In the genomic region with DNA sequence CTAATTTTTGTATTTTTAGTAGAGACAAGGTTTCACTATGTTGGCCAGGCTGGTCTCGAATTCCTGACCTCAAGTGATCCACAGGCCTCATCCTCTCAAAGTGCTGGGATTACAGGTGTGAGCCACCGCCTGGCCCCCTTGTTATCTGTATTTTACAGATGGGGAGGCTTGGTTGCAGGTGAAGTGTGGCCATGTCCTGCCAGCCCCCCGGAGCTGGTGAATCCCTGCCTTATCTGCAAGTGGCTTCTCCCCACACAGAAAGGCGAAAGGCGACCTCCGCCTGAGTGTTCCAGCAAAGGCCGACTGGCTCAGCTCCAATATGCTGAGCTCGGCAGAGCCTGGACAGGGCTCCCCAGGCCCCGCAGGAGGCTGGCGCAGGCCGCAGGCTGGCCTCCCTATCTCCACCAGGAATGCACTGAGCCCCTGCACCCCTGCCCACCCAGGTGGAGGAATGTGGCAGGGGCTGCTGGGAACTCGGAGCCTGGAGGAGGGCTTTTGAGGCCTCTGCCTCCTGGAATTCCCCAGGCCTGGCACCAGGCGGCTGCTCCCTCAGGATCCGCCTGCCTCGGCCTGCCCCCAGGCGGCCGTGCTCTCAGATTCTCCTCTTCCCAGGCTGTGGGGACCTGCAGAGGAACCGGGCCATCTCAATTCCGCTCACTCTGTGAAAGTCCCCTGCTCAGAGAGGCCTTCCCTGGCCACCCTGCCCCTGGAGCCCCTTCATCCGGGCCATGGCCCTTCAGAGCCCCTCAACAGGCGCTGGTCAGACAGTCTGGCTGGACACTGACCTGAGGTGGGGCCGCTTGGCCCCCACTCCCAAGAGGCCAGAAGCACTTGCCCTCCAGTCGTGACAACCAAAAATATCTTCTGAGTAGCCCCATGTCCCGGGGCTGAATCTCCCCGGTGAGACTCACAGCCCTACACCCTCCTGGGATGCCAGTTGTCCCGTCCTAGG, we compare ENCODE assay signal across 9 cellular contexts. TPM values are rescaled to one million over a fixed set of nuclear protein-coding genes. Genes with fewer than 3 reads are reported as not detected.
DNase-seq lines count a peak whose midpoint lies in the region; ATAC-seq and TF ChIP-seq lines count a peak whose summit lies in the region.
"Had no signal": no experiment of that assay in that cellular context is flagged by ENCODE, and none has a peak within 500 bp of the region (broad histone marks: within the 10 kb centered on the region; RNA-seq: fewer than 3 reads in every experiment).

No MANE protein-coding gene starts in this region.

- H3K9me3 Mint-ChIP-seq in CD14-positive monocyte = peaks cover 0 to 6% (median 2%) of the 10 kb centered on the region in 7 donors

- 24 to 41% (median 40%) methylated on average over 12 to 26 of the region's 26 CpGs for WGBS in stomach, 5 donors

- DNase-seq in cardiac fibroblast (ENCODE audit: low read depth in 2 of 2) (peak in 1 of 2 donors; percentile 84), kidney epithelial cell (ENCODE audit: low read depth) (no peak), stomach (peak; percentile 66), SKM-1 (lab: John Stamatoyannopoulos, UW; ENCODE audit: unreplicated experiment) (no peak), CD14-positive monocyte (ENCODE audit: low spot score) (no peak), DMS79 treated with DMSO at 0.1 percent for 48 hours (lab: John Stamatoyannopoulos, UW) (no peak)

- H3K27me3 Mint-ChIP-seq in CD14-positive monocyte (ENCODE audit: low read depth in 3 of 3) = peaks cover 2 to 14% (median 5%) of the 10 kb centered on the region in 3 donors

- H3K4me3 ChIP-seq in HUES48 (ENCODE audit: low read depth, low read length) (no peak overlapping the region), cardiac fibroblast (replicated peaks in 1 of 2; ENCODE audit: low read depth in 2 of 2, low read length in 2 of 2) (no peak overlapping the region), kidney epithelial cell (ENCODE audit: low read depth, low read length) (no peak overlapping the region), stomach (no peak overlapping the region)

- H3K27me3 ChIP-seq in HUES48 (ENCODE audit: control insufficient read depth, insufficient read depth, low read length) (no peaks in the 10 kb centered on the region), kidney epithelial cell (ENCODE audit: control insufficient read depth, insufficient read depth, low read length) (no peaks in the 10 kb centered on the region), stomach (no peaks in the 10 kb centered on the region)

- no peak for ATAC-seq in GM18861 (IDR thresholded peaks at IDR 0.05; ENCODE audit: unreplicated experiment)

- H3K4me3 Mint-ChIP-seq in CD14-positive monocyte = no peak overlapping the region

- TF ChIP-seq CTCF in cardiac fibroblast (IDR thresholded peaks at IDR 0.05; ENCODE audit: low read depth, low read length) (peak; percentile 17), kidney epithelial cell (IDR thresholded peaks at IDR 0.05; ENCODE audit: insufficient read depth, low read length, poor library complexity, severe bottlenecking) (peak; percentile 68), stomach (IDR thresholded peaks at IDR 0.05) (peak in 5 of 7 experiments; percentile 34 to 70 (median 51)), CD14-positive monocyte (IDR thresholded peaks at IDR 0.05) (no peak)

- H3K36me3 Mint-ChIP-seq in CD14-positive monocyte = no peaks in the 10 kb centered on the region

- H3K36me3 ChIP-seq in HUES48 (ENCODE audit: control insufficient read depth, insufficient read depth, low read length) = no peaks in the 10 kb centered on the region
- H3K36me3 ChIP-seq in kidney epithelial cell (ENCODE audit: control insufficient read depth, insufficient read depth, low read length) = no peaks in the 10 kb centered on the region
- no peaks in the 10 kb centered on the region for H3K36me3 ChIP-seq in stomach

- no peaks in the 10 kb centered on the region for H3K9me3 ChIP-seq in HUES48 (ENCODE audit: control insufficient read depth, insufficient read depth, low read length)
- H3K9me3 ChIP-seq in stomach = no peaks in the 10 kb centered on the region

- no peak overlapping the region for H3K27ac Mint-ChIP-seq in CD14-positive monocyte

- TF ChIP-seq POLR2A in stomach (IDR thresholded peaks at IDR 0.05) = no peak

- H3K4me1 ChIP-seq in HUES48 (ENCODE audit: control insufficient read depth, insufficient read depth, low read length) (peaks cover 28% of the 10 kb centered on the region), stomach (peaks cover 41 to 74% (median 60%) of the 10 kb centered on the region in 4 donors)

- TF ChIP-seq EP300 in stomach (IDR thresholded peaks at IDR 0.05) = no peak

- intact Hi-C loops in stomach (cut with DNase I; ENCODE audit: low total_unique reads) (no loop called here), CD14-positive monocyte (cut with micrococcal nuclease) (no loop called here)

- no peaks in the 10 kb centered on the region for H3K4me1 Mint-ChIP-seq in CD14-positive monocyte

- H3K27ac ChIP-seq in HUES48 (ENCODE audit: low read depth, low read length) (peak overlapping the region; percentile 86), stomach (peak overlapping the region; percentile 19 to 81 (median 68))

- H3K9ac ChIP-seq in HUES48 (ENCODE audit: low read depth, low read length) = no peak overlapping the region; the same call in 1 of the 2 replicates

RNA-seq across cellular contexts. Expression of gene LAMA5, which starts 9.3 kb away (rescaled TPM):
- total RNA-seq in kidney epithelial cell (359 and 455 TPM in 2 replicates), stomach (100 to 1,000 TPM in 2 of 5 donors, 10 to 100 TPM in 3; 42.2 to 278 (median 86.9) TPM)
- polyA plus RNA-seq in stomach (100 to 1,000 TPM in 1 of 3 donors, 10 to 100 TPM in 2; 41.4 to 278 (median 72.3) TPM), CD14-positive monocyte (not detected)

RNA-seq across cellular contexts. Expression of gene RPS21, which starts 10.5 kb away (rescaled TPM):
- total RNA-seq in kidney epithelial cell (3,089 and 5,743 TPM in 2 replicates), stomach (1,000 to 10,000 TPM in 3 of 5 donors, 100 to 1,000 TPM in 2; 239 to 2,998 (median 1,528) TPM)
- polyA plus RNA-seq in stomach (1,000 to 10,000 TPM; 4,606 to 7,615 (median 4,647) TPM), CD14-positive monocyte (100 to 1,000 TPM; 799 to 968 TPM)

RNA-seq across cellular contexts. Expression of gene CABLES2, which starts 30.7 kb away (rescaled TPM):
- total RNA-seq in kidney epithelial cell (6.9 and 8.1 TPM in 2 replicates), stomach (1 to 10 TPM in 4 of 5 donors, under 1 TPM in 1; 0.55 to 7.8 (median 1.4) TPM)
- polyA plus RNA-seq in stomach (1 to 10 TPM; 2.0 to 3.2 (median 2.5) TPM), CD14-positive monocyte (under 1 TPM; 0.60 to 0.61 TPM)

RNA-seq across cellular contexts. Expression of gene RBBP8NL, which starts 51.0 kb away (rescaled TPM):
- 0.34 TPM in 1 of 2 replicates, not detected in the other for total RNA-seq in kidney epithelial cell
- total RNA-seq in stomach = 1 to 10 TPM in 1 of 5 donors, under 1 TPM in 2, not detected in 2; 0.45 to 2.3 (median 0.55) TPM
- 1 to 10 TPM; 2.1 to 8.0 (median 5.7) TPM for polyA plus RNA-seq in stomach
- polyA plus RNA-seq in CD14-positive monocyte = not detected
- total RNA-seq: NCI-H460 had no signal
